Comparison of ENCODE assay signal across 1 cellular context in the genomic region with DNA sequence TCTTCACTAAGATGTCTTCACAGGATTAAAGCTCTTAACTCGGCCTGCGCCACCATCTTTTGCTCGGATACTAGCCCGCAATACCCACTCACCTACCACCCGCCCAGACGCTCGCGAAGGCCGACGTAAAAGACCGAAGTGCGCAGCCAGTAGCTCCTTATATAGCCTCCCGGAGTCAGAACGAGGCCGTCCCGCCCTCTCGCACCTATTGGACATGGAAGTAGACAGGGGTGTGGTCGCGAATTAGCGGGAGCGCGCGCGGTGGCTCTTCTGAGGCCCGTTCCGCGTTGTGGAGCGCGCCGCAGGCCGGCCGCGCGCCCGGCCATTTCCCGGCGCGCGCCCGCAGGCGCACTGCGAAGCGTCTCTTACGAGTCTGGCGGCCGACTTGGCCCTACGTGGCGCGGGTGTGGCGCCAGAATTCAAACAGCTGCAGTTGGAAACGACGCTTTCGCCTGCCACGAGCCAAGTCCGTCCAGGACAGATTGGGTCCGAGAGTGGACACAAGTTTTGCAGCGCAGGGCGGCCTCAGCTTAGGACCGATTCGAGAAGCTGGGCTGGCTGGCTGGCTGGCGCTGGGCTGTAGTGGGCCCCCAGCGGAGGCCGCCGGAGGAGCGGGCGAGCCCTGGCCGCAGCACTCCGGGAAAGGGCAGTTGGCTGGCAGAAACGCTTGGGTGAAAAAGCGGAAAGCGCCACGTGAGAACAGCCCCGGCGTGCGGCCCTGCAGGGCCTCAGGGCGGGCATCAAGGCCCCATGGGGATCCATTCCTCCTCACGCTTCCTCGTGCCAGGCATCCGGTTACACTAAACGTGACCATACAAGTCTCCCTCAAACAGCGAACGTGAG.
TF ChIP-seq lines count a peak whose summit lies in the region.

No MANE protein-coding gene starts in this region.

TF ChIP-seq in HepG2, 621 proteins besides CTCF, POLR2A, EP300 and RAD21 (continued from another document and continues in another):
- TF ChIP-seq BHLHE40 (IDR thresholded peaks at IDR 0.05; ENCODE audit: low read length) (peak; percentile 91), ZNF335 (CRISPR knock-in tag; IDR thresholded peaks at IDR 0.05) (peak; percentile 85), CREB3 (CRISPR knock-in tag; IDR thresholded peaks at IDR 0.05) (peak; percentile 77; the same call in 1 of the 2 replicates), ARNT (IDR thresholded peaks at IDR 0.05) (no peak), BCL6 (CRISPR knock-in tag; IDR thresholded peaks at IDR 0.05) (peak; percentile 40; the same call in 1 of the 2 replicates), ELF3 (CRISPR knock-in tag; IDR thresholded peaks at IDR 0.05) (no peak), PAX8 (CRISPR knock-in tag; IDR thresholded peaks at IDR 0.05; ENCODE audit: borderline replicate concordance) (peak; percentile 84; the same call in 1 of the 2 replicates), WIZ (CRISPR knock-in tag; IDR thresholded peaks at IDR 0.05) (0 out of 2 replicates have a peak, but pooled peaks have one; percentile 61), TGIF2 (CRISPR knock-in tag; IDR thresholded peaks at IDR 0.05) (peak; percentile 89), TP53 (CRISPR knock-in tag; conservative IDR thresholded peaks at IDR 0.05) (0 out of 2 replicates have a peak, but pooled peaks have one; percentile 55), ZNF121 (CRISPR knock-in tag; IDR thresholded peaks at IDR 0.05) (0 out of 2 replicates have a peak, but pooled peaks have one; percentile 32), ZNF232 (CRISPR knock-in tag; IDR thresholded peaks at IDR 0.05; ENCODE audit: borderline replicate concordance) (peak; percentile 77; the same call in 1 of the 2 replicates), RCOR2 (CRISPR knock-in tag; IDR thresholded peaks at IDR 0.05) (no peak), FOSL2 (CRISPR knock-in tag; IDR thresholded peaks at IDR 0.05) (peak; percentile 55), SMARCC2 (IDR thresholded peaks at IDR 0.05) (no peak), FOSL1 (CRISPR knock-in tag; IDR thresholded peaks at IDR 0.05; ENCODE audit: borderline replicate concordance) (peak; percentile 36; the same call in 1 of the 2 replicates), ZNF749 (CRISPR knock-in tag; IDR thresholded peaks at IDR 0.05; ENCODE audit: borderline replicate concordance) (peak; percentile 44; the same call in 1 of the 2 replicates), RORA (CRISPR knock-in tag; IDR thresholded peaks at IDR 0.05) (no peak), ZNF788 (CRISPR knock-in tag; IDR thresholded peaks at IDR 0.05; ENCODE audit: borderline replicate concordance) (peak; percentile 82; the same call in 1 of the 2 replicates), SCMH1 (CRISPR knock-in tag; IDR thresholded peaks at IDR 0.05; ENCODE audit: borderline replicate concordance) (no peak), EZH2 (conservative IDR thresholded peaks at IDR 0.05; ENCODE audit: low read depth, low read length) (no peak), NFIC (IDR thresholded peaks at IDR 0.05; ENCODE audit: low read length) (no peak), CBX2 (IDR thresholded peaks at IDR 0.05; ENCODE audit: low read depth, low read length) (peak; percentile 47; the same call in 1 of the 2 replicates), CBX2 (CRISPR knock-in tag; IDR thresholded peaks at IDR 0.05; ENCODE audit: low read depth) (no peak), ZNF598 (CRISPR knock-in tag; IDR thresholded peaks at IDR 0.05; ENCODE audit: borderline replicate concordance) (peak; percentile 84; the same call in 1 of the 2 replicates), HOXA9 (CRISPR knock-in tag; IDR thresholded peaks at IDR 0.05; ENCODE audit: borderline replicate concordance) (peak; percentile 90), MTA3 (CRISPR knock-in tag; IDR thresholded peaks at IDR 0.05) (no peak), ZNF446 (CRISPR knock-in tag; IDR thresholded peaks at IDR 0.05) (peak; percentile 72), NR2F1 (CRISPR knock-in tag; IDR thresholded peaks at IDR 0.05) (no peak), ZNF678 (CRISPR knock-in tag; IDR thresholded peaks at IDR 0.05) (peak; percentile 87), ATF7 (IDR thresholded peaks at IDR 0.05) (no peak), ATF7 (CRISPR knock-in tag; IDR thresholded peaks at IDR 0.05) (peak; percentile 72; the same call in 1 of the 2 replicates), ZNF792 (CRISPR knock-in tag; IDR thresholded peaks at IDR 0.05) (peak; percentile 71; the same call in 1 of the 2 replicates), TRIM22 (IDR thresholded peaks at IDR 0.05) (no peak), MBNL3 (CRISPR knock-in tag; conservative IDR thresholded peaks at IDR 0.05) (no peak), ZSCAN21 (CRISPR knock-in tag; IDR thresholded peaks at IDR 0.05; ENCODE audit: borderline replicate concordance) (no peak; the same call in 1 of the 2 replicates), XRCC5 (optimal IDR thresholded peaks at IDR 0.05; ENCODE audit: low read length) (peak; percentile 7), ZNF780A (CRISPR knock-in tag; IDR thresholded peaks at IDR 0.05) (peak; percentile 72; the same call in 1 of the 2 replicates), SKI (IDR thresholded peaks at IDR 0.05; ENCODE audit: partially characterized antibody) (peak; percentile 48), ZNF253 (CRISPR knock-in tag; IDR thresholded peaks at IDR 0.05; ENCODE audit: borderline replicate concordance) (no peak), PRDM15 (CRISPR knock-in tag; IDR thresholded peaks at IDR 0.05) (peak; percentile 77), ZNF570 (CRISPR knock-in tag; IDR thresholded peaks at IDR 0.05; ENCODE audit: borderline replicate concordance) (no peak), RBM39 (IDR thresholded peaks at IDR 0.05; ENCODE audit: low read depth, low read length, poor library complexity, severe bottlenecking) (peak; percentile 100), MIER3 (CRISPR knock-in tag; IDR thresholded peaks at IDR 0.05; ENCODE audit: borderline replicate concordance) (peak; percentile 81), RFX1 (IDR thresholded peaks at IDR 0.05) (no peak), ZNF552 (CRISPR knock-in tag; IDR thresholded peaks at IDR 0.05; ENCODE audit: borderline replicate concordance) (peak; percentile 76), U2AF1 (optimal IDR thresholded peaks at IDR 0.05; ENCODE audit: low read depth, low read length) (no peak), ZNF296 (CRISPR knock-in tag; conservative IDR thresholded peaks at IDR 0.05) (no peak), YY1 (IDR thresholded peaks at IDR 0.05; ENCODE audit: insufficient read depth, insufficient replicate concordance, low read depth, low read length) (peak; percentile 86), TARDBP (CRISPR knock-in tag; IDR thresholded peaks at IDR 0.05) (peak; percentile 29; the same call in 1 of the 2 replicates), SNAI1 (CRISPR knock-in tag; IDR thresholded peaks at IDR 0.05; ENCODE audit: borderline replicate concordance) (peak; percentile 69; the same call in 1 of the 2 replicates)
- TF ChIP-seq, protein P1, sequence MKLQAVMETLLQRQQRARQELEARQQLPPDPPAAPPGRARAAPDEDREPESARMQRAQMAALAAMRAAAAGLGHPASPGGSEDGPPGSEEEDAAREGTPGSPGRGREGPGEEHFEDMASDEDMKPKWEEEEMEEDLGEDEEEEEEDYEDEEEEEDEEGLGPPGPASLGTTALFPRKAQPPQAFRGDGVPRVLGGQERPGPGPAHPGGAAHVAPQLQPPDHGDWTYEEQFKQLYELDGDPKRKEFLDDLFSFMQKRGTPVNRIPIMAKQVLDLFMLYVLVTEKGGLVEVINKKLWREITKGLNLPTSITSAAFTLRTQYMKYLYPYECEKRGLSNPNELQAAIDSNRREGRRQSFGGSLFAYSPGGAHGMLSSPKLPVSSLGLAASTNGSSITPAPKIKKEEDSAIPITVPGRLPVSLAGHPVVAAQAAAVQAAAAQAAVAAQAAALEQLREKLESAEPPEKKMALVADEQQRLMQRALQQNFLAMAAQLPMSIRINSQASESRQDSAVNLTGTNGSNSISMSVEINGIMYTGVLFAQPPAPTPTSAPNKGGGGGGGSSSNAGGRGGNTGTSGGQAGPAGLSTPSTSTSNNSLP (IDR thresholded peaks at IDR 0.05; ENCODE audit: low read depth, low read length), result peak; percentile 19; the same call in 1 of the 2 replicates
- TF ChIP-seq, protein P2, sequence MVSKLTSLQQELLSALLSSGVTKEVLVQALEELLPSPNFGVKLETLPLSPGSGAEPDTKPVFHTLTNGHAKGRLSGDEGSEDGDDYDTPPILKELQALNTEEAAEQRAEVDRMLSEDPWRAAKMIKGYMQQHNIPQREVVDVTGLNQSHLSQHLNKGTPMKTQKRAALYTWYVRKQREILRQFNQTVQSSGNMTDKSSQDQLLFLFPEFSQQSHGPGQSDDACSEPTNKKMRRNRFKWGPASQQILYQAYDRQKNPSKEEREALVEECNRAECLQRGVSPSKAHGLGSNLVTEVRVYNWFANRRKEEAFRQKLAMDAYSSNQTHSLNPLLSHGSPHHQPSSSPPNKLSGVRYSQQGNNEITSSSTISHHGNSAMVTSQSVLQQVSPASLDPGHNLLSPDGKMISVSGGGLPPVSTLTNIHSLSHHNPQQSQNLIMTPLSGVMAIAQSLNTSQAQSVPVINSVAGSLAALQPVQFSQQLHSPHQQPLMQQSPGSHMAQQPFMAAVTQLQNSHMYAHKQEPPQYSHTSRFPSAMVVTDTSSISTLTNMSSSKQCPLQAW (CRISPR knock-in tag; IDR thresholded peaks at IDR 0.05), result peak; percentile 82
- TF ChIP-seq, protein P3, sequence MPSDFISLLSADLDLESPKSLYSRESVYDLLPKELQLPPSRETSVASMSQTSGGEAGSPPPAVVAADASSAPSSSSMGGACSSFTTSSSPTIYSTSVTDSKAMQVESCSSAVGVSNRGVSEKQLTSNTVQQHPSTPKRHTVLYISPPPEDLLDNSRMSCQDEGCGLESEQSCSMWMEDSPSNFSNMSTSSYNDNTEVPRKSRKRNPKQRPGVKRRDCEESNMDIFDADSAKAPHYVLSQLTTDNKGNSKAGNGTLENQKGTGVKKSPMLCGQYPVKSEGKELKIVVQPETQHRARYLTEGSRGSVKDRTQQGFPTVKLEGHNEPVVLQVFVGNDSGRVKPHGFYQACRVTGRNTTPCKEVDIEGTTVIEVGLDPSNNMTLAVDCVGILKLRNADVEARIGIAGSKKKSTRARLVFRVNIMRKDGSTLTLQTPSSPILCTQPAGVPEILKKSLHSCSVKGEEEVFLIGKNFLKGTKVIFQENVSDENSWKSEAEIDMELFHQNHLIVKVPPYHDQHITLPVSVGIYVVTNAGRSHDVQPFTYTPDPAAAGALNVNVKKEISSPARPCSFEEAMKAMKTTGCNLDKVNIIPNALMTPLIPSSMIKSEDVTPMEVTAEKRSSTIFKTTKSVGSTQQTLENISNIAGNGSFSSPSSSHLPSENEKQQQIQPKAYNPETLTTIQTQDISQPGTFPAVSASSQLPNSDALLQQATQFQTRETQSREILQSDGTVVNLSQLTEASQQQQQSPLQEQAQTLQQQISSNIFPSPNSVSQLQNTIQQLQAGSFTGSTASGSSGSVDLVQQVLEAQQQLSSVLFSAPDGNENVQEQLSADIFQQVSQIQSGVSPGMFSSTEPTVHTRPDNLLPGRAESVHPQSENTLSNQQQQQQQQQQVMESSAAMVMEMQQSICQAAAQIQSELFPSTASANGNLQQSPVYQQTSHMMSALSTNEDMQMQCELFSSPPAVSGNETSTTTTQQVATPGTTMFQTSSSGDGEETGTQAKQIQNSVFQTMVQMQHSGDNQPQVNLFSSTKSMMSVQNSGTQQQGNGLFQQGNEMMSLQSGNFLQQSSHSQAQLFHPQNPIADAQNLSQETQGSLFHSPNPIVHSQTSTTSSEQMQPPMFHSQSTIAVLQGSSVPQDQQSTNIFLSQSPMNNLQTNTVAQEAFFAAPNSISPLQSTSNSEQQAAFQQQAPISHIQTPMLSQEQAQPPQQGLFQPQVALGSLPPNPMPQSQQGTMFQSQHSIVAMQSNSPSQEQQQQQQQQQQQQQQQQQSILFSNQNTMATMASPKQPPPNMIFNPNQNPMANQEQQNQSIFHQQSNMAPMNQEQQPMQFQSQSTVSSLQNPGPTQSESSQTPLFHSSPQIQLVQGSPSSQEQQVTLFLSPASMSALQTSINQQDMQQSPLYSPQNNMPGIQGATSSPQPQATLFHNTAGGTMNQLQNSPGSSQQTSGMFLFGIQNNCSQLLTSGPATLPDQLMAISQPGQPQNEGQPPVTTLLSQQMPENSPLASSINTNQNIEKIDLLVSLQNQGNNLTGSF (CRISPR knock-in tag; IDR thresholded peaks at IDR 0.05), result peak; percentile 63
